In the genomic region with DNA sequence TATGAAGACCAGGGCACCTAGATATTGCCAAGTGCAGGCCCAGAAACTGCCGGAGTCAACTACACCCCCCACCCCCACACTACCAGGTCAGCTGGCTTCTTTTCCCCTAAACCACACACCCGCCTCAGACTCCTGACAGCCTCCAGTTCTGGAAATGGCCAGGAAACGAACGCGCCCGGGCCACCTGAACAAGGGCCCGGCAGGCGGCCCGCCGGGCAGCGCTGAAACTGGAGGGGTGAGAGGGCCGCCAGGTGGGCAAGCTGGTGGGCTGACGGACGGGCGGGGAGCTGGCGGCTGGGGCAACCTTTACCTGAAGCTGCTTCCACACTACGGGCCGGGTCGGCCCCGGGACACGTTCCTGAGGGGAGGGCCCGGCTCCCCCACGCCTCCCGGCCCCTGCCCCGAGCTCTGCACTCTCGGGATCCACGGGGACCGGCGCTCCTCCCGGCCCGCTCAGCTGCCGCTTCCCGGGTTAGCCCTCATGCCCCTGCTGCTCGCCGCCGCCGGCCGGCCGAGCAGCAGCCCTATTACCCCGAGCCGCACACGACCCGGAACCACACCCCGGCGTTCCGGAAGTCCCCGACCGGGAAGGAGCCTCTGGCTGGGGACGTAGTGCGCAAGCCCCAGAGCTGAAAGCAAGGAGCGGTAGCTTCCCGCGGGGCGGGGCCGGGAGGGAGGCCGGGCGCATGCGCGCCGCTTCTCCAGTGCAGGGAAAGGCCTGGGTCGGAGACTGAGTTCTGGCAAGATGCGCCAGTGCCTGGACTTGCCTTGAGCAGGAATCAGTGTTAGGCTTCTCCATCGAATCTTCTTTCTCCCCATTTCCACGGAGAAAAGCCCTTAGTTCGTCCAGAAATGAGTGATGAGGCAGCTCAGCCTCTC, we compare ENCODE assay signal across 8 cellular contexts. TPM values are rescaled to one million over a fixed set of nuclear protein-coding genes. Genes with fewer than 3 reads are reported as not detected.
DNase-seq lines count a peak whose midpoint lies in the region; ATAC-seq and TF ChIP-seq lines count a peak whose summit lies in the region.

A gene (minus strand): TSS at position 548 of the 879 bp plus-strand sequence. CDS start 34,634 bp downstream, outside the sequence.

- under 1% methylated on average over 65 of the region's 65 CpGs for WGBS in liver

- peak; percentile 94 for ATAC-seq in GM19455 (IDR thresholded peaks at IDR 0.05; ENCODE audit: unreplicated experiment)

- peak within 1 kb of the TSS; percentile 1 to 61 for H3K9ac ChIP-seq in liver (ENCODE audit: low read depth in 1 of 2, low read length in 2 of 2)

- H3K9me3 ChIP-seq in CD4-positive, alpha-beta memory T cell (ENCODE audit: control insufficient read depth in 1 of 2, low read length in 2 of 2): no peaks in the 10 kb centered on the region
- no peaks in the 10 kb centered on the region for H3K9me3 ChIP-seq in liver (ENCODE audit: control insufficient read depth in 4 of 4, low read length in 3 of 4)

- H3K4me3 ChIP-seq in CD4-positive, alpha-beta memory T cell (ENCODE audit: low read length in 2 of 2): peak within 1 kb of the TSS; percentile 18 to 56
- peak within 1 kb of the TSS; percentile 70 to 87 (median 86) for H3K4me3 ChIP-seq in liver (ENCODE audit: low read depth in 1 of 3, low read length in 3 of 3)

- H3K27ac Mint-ChIP-seq in CD4-positive, alpha-beta memory T cell: peak within 1 kb of the TSS; percentile 68 to 92 (median 89)
- H3K27ac Mint-ChIP-seq in activated CD4-positive, alpha-beta memory T cell treated with anti-CD3 and anti-CD28 coated beads for 36 hours: peak within 1 kb of the TSS; percentile 77

- H3K9me3 Mint-ChIP-seq in CD4-positive, alpha-beta memory T cell: no peaks in the 10 kb centered on the region
- no peaks in the 10 kb centered on the region for H3K9me3 Mint-ChIP-seq in activated CD4-positive, alpha-beta memory T cell treated with anti-CD3 and anti-CD28 coated beads for 36 hours

- H3K4me1 ChIP-seq in CD4-positive, alpha-beta memory T cell (ENCODE audit: insufficient read depth, low read length): peaks cover 24% of the 10 kb centered on the region
- H3K4me1 ChIP-seq in liver (ENCODE audit: control insufficient read depth in 4 of 4, insufficient read depth in 4 of 4, low read length in 3 of 4): peaks cover 1 to 17% (median 13%) of the 10 kb centered on the region in 4 donors

- no peaks in the 10 kb centered on the region for H3K36me3 ChIP-seq in CD4-positive, alpha-beta memory T cell (ENCODE audit: insufficient read depth, low read length)
- H3K36me3 ChIP-seq in liver (ENCODE audit: control insufficient read depth in 4 of 4, insufficient read depth in 3 of 4, low read depth in 1 of 4, low read length in 3 of 4): no peaks in the 10 kb centered on the region

- peaks cover 0 to 2% of the 10 kb centered on the region in 2 donors for H3K27me3 Mint-ChIP-seq in CD4-positive, alpha-beta memory T cell
- H3K27me3 Mint-ChIP-seq in activated CD4-positive, alpha-beta memory T cell treated with anti-CD3 and anti-CD28 coated beads for 36 hours: no peaks in the 10 kb centered on the region

- CTCF ChIA-PET in CD4-positive, alpha-beta memory T cell (lab: Charles Lee; ENCODE audit: partially characterized antibody): interaction anchor here (0.9 to 2.4 kb wide), 4 partner anchors 10 to 936 kb away, joined by 3 to 8 read pairs (median 4); a partner anchor contains a TSS
- CTCF ChIA-PET in activated CD4-positive, alpha-beta memory T cell treated with anti-CD3 and anti-CD28 coated beads for 36 hours (lab: Charles Lee): interaction anchor here (0.8 to 2.0 kb wide), 5 partner anchors 38 to 783 kb away, joined by 3 to 11 read pairs (median 5); no protein-coding TSS in a partner anchor

- DNase-seq in CD4-positive, alpha-beta memory T cell: peak; percentile 88 to 92 (median 88)
- peak; percentile 96 for DNase-seq in HK-2 (ENCODE audit: unreplicated experiment)
- DNase-seq in NCI-H82 treated with DMSO at 0.1 percent for 48 hours (lab: John Stamatoyannopoulos, UW; ENCODE audit: unreplicated experiment): peak; percentile 75
- peak; percentile 97 for DNase-seq in activated CD4-positive, alpha-beta memory T cell treated with anti-CD3 and anti-CD28 coated beads for 36 hours
- peak; percentile 88 to 95 for DNase-seq in dermis microvascular lymphatic vessel endothelial cell (ENCODE audit: low read depth in 2 of 2)
- peak; percentile 95 for DNase-seq in stimulated activated CD4-positive, alpha-beta T cell treated with anti-CD3 and anti-CD28 coated beads, Interleukin-4, amount 100 ng/mL, for 1 hour

- peak; percentile 58 to 63 for TF ChIP-seq RAD21 in liver (IDR thresholded peaks at IDR 0.05)

- peaks cover 5% of the 10 kb centered on the region in 2 donors for H3K36me3 Mint-ChIP-seq in CD4-positive, alpha-beta memory T cell
- H3K36me3 Mint-ChIP-seq in activated CD4-positive, alpha-beta memory T cell treated with anti-CD3 and anti-CD28 coated beads for 36 hours: peaks cover 5% of the 10 kb centered on the region

- POLR2A ChIA-PET in CD4-positive, alpha-beta memory T cell (lab: Charles Lee; ENCODE audit: partially characterized antibody): interaction anchor here (0.5 to 1.8 kb wide), 9 partner anchors 10 to 1206 kb away, joined by 3 to 22 read pairs (median 3); a partner anchor contains a TSS
- POLR2A ChIA-PET in activated CD4-positive, alpha-beta memory T cell treated with anti-CD3 and anti-CD28 coated beads for 36 hours (lab: Charles Lee): interaction anchor here (0.8 to 1.7 kb wide), 6 partner anchors 39 to 185 kb away, joined by 3 to 9 read pairs (median 4); no protein-coding TSS in a partner anchor

- intact Hi-C loops in CD4-positive, alpha-beta memory T cell (cut with micrococcal nuclease): loop anchor here (1.0 kb wide), 2 partner anchors 39 to 123 kb away; no protein-coding TSS in a partner anchor
- intact Hi-C loops in activated CD4-positive, alpha-beta memory T cell treated with anti-CD3 and anti-CD28 coated beads for 36 hours (cut with micrococcal nuclease): loop anchor here (1.0 to 2.0 kb wide), 2 partner anchors 39 to 56 kb away; no protein-coding TSS in a partner anchor

- no peaks in the 10 kb centered on the region for H3K27me3 ChIP-seq in CD4-positive, alpha-beta memory T cell (ENCODE audit: insufficient read depth, low read length)
- H3K27me3 ChIP-seq in liver (ENCODE audit: control insufficient read depth in 4 of 4, insufficient read depth in 4 of 4, low read length in 3 of 4): no peaks in the 10 kb centered on the region

- peaks cover 26 to 44% (median 36%) of the 10 kb centered on the region in 4 donors for H3K4me1 Mint-ChIP-seq in CD4-positive, alpha-beta memory T cell
- H3K4me1 Mint-ChIP-seq in activated CD4-positive, alpha-beta memory T cell treated with anti-CD3 and anti-CD28 coated beads for 36 hours (ENCODE audit: low read depth): peaks cover 37% of the 10 kb centered on the region

- peak within 1 kb of the TSS; percentile 89 to 91 (median 90) for H3K4me3 Mint-ChIP-seq in CD4-positive, alpha-beta memory T cell
- peak within 1 kb of the TSS; percentile 77 for H3K4me3 Mint-ChIP-seq in activated CD4-positive, alpha-beta memory T cell treated with anti-CD3 and anti-CD28 coated beads for 36 hours

- TF ChIP-seq CTCF in liver (IDR thresholded peaks at IDR 0.05; ENCODE audit: low read depth, low read length, missing input control): no peak

- H3K27ac ChIP-seq in CD4-positive, alpha-beta memory T cell (ENCODE audit: low read depth, low read length): peak within 1 kb of the TSS; percentile 65
- H3K27ac ChIP-seq in liver (ENCODE audit: low read depth in 1 of 2, low read length in 2 of 2): peak within 1 kb of the TSS in 1 of 2 donors; percentile 15

TF ChIP-seq in liver, 16 proteins besides CTCF, POLR2A, EP300 and RAD21:
- TF ChIP-seq TAF1 (conservative IDR thresholded peaks at IDR 0.05): peak; percentile 58
- TF ChIP-seq HNF4A (conservative IDR thresholded peaks at IDR 0.05): peak in 1 of 2 donors; percentile 12
- TF ChIP-seq HNF4G (IDR thresholded peaks at IDR 0.05): no peak
- TF ChIP-seq GABPA (IDR thresholded peaks at IDR 0.05 in 1 of 2, conservative IDR thresholded peaks at IDR 0.05 in 1 of 2): peak; percentile 86 to 97
- peak; percentile 50 for TF ChIP-seq SP1 (IDR thresholded peaks at IDR 0.05)
- TF ChIP-seq FOXA2 (IDR thresholded peaks at IDR 0.05): no peak
- no peak for TF ChIP-seq RXRA (IDR thresholded peaks at IDR 0.05)
- peak; percentile 48 for TF ChIP-seq YY1 (IDR thresholded peaks at IDR 0.05)
- TF ChIP-seq, protein P1, sequence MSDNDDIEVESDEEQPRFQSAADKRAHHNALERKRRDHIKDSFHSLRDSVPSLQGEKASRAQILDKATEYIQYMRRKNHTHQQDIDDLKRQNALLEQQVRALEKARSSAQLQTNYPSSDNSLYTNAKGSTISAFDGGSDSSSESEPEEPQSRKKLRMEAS (IDR thresholded peaks at IDR 0.05): no peak
- TF ChIP-seq, protein P2, sequence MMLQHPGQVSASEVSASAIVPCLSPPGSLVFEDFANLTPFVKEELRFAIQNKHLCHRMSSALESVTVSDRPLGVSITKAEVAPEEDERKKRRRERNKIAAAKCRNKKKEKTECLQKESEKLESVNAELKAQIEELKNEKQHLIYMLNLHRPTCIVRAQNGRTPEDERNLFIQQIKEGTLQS (IDR thresholded peaks at IDR 0.05): no peak

RNA-seq across cellular contexts. Expression of the gene that starts here (rescaled TPM):
- 10 to 100 TPM; 51.6 to 55.6 TPM for total RNA-seq in CD4-positive, alpha-beta memory T cell
- 10 to 100 TPM; 56.1 to 59.1 TPM for polyA plus RNA-seq in CD4-positive, alpha-beta memory T cell
- 10 to 100 TPM; 55.3 to 57.9 TPM for total RNA-seq in activated CD4-positive, alpha-beta memory T cell treated with anti-CD3 and anti-CD28 coated beads for 36 hours
- total RNA-seq in dermis microvascular lymphatic vessel endothelial cell: 44.9 and 55.9 TPM in 2 replicates
- total RNA-seq in liver: 10 to 100 TPM; 23.6 to 55.9 TPM
- 10 to 100 TPM; 26.0 to 39.4 TPM for polyA plus RNA-seq in liver
